Comparison of ENCODE assay signal across 19 cellular contexts in genomic region chr13:81927347-81927746, GRCh38.
DNase-seq lines count a peak whose midpoint lies in the region; ATAC-seq and TF ChIP-seq lines count a peak whose summit lies in the region.
"Had no signal": no experiment of that assay in that cellular context is flagged by ENCODE, and none has a peak within 500 bp of the region (broad histone marks: within the 10 kb centered on the region; RNA-seq: fewer than 3 reads in every experiment).

No MANE protein-coding gene starts in this region.

- no peak overlapping the region for H2BK120ac ChIP-seq in mesenchymal stem cell (ENCODE audit: low read depth, low read length)

- no peak overlapping the region for H2BK15ac ChIP-seq in mesenchymal stem cell (ENCODE audit: low read depth, poor library complexity, severe bottlenecking)

- no peaks in the 10 kb centered on the region for H3K4me1 ChIP-seq in mesenchymal stem cell (ENCODE audit: control insufficient read depth, insufficient read depth, low read depth, low read length)
- H3K4me1 ChIP-seq: HAP-1, heart left ventricle, uterus had no signal

- H3K18ac ChIP-seq in mesenchymal stem cell (ENCODE audit: low read depth in 1 of 2, low read length in 2 of 2), result no peak overlapping the region

- no peak overlapping the region for H3K14ac ChIP-seq in mesenchymal stem cell (ENCODE audit: low read length in 2 of 2)

- no peak overlapping the region for H2BK5ac ChIP-seq in mesenchymal stem cell (ENCODE audit: low read depth, low read length, poor library complexity, severe bottlenecking)

- H3K4ac ChIP-seq in mesenchymal stem cell (ENCODE audit: low read depth in 1 of 2, low read length in 2 of 2), result no peak overlapping the region

- no peak overlapping the region for H3K4me2 ChIP-seq in mesenchymal stem cell (ENCODE audit: low read length, poor library complexity, severe bottlenecking)

- TF ChIP-seq CTCF in LNCAP (IDR thresholded peaks at IDR 0.05), result peak; percentile 17; the same call in 1 of the 2 replicates

- no peak overlapping the region for H2AK5ac ChIP-seq in mesenchymal stem cell (ENCODE audit: low read length, severe bottlenecking)

- ATAC-seq in GM19328 (IDR thresholded peaks at IDR 0.05; ENCODE audit: unreplicated experiment), result no peak
- ATAC-seq: activated CD4-positive, CD25-positive, alpha-beta regulatory T cell treated with anti-CD3 and anti-CD28 coated beads, Interleukin-2, amount 50 U/mL, for 24 hours; heart left ventricle had no signal

- no peak overlapping the region for H3K4me3 ChIP-seq in mesenchymal stem cell (ENCODE audit: insufficient read depth in 1 of 2, low read depth in 1 of 2, low read length in 2 of 2)
- H3K4me3 ChIP-seq: HAP-1, heart left ventricle, uterus had no signal

- no peak overlapping the region for H2AFZ ChIP-seq in mesenchymal stem cell (ENCODE audit: low read depth, low read length)

- no peaks in the 10 kb centered on the region for H3K27me3 ChIP-seq in mesenchymal stem cell (ENCODE audit: control insufficient read depth in 1 of 2, insufficient read depth in 1 of 2, low read length in 2 of 2)
- H3K27me3 ChIP-seq: heart left ventricle, neutrophil had no signal

- no peaks in the 10 kb centered on the region for H3K36me3 ChIP-seq in mesenchymal stem cell (ENCODE audit: control insufficient read depth in 1 of 2, insufficient read depth in 2 of 2, low read depth in 1 of 2, low read length in 2 of 2)
- H3K36me3 ChIP-seq: HAP-1, heart left ventricle, neutrophil, uterus had no signal

- H2BK12ac ChIP-seq in mesenchymal stem cell (ENCODE audit: low read length in 2 of 2), result no peak overlapping the region

- H3K79me1 ChIP-seq in mesenchymal stem cell (replicated peaks; ENCODE audit: low read length, poor library complexity, severe bottlenecking), result no peaks in the 10 kb centered on the region

- DNase-seq in ELR (ENCODE audit: low read depth) (peak; percentile 41), astrocyte of the hippocampus (ENCODE audit: low read depth, low spot score) (peak; percentile 3), mesenchymal stem cell (peak; percentile 17), EL (no peak), dedifferentiated amniotic fluid mesenchymal stem cell (ENCODE audit: extremely low spot score) (no peak), OCI-M2 (lab: John Stamatoyannopoulos, UW; ENCODE audit: unreplicated experiment) (no peak)
- DNase-seq: activated CD8-positive, alpha-beta memory T cell treated with anti-CD3 and anti-CD28 coated beads, Interleukin-2, amount 50 U/mL, for 4 hours; activated naive CD4-positive, alpha-beta T cell treated with anti-CD3 and anti-CD28 coated beads, Interleukin-2, amount 50 U/mL, for 16 hours; CD4-positive, alpha-beta T cell; heart left ventricle; MM.1S; stimulated activated naive CD4-positive, alpha-beta T cell; uterus had no signal

- no peaks in the 10 kb centered on the region for H3K9me3 ChIP-seq in mesenchymal stem cell (ENCODE audit: control insufficient read depth, low read length)
- H3K9me3 ChIP-seq: HAP-1, heart left ventricle, neutrophil, uterus had no signal

- H4K91ac ChIP-seq in mesenchymal stem cell (ENCODE audit: low read length), result no peak overlapping the region

- H4K8ac ChIP-seq in mesenchymal stem cell (ENCODE audit: low read length), result no peak overlapping the region

- H3K9ac ChIP-seq in mesenchymal stem cell (ENCODE audit: low read length), result no peak overlapping the region

- no peak overlapping the region for H3K27ac ChIP-seq in mesenchymal stem cell (ENCODE audit: low read length, poor library complexity, severe bottlenecking)
- H3K27ac ChIP-seq: epithelial cell of prostate, heart left ventricle, neutrophil, uterus had no signal

- no peak overlapping the region for H3K23ac ChIP-seq in mesenchymal stem cell (ENCODE audit: low read length in 2 of 2)

Comparison
In these comparisons a context has a peak if more than half of its experiments do, and no peak if none do; other contexts are left out.
1. DNase-seq: peak in ELR (single experiment), astrocyte of the hippocampus (single experiment) and mesenchymal stem cell (single experiment); none in EL (single experiment), dedifferentiated amniotic fluid mesenchymal stem cell (single experiment) and OCI-M2 (single experiment).